In genomic region chr6:34531580-34532201, GRCh38 we compare ENCODE assay signal across 1 cellular context.
A peak's percentile ranks its signal among the peaks of the same experiment; 100 is the strongest.
TF ChIP-seq lines count a peak whose summit lies in the region.

No MANE protein-coding gene starts in this region.

TF ChIP-seq in H1, 55 proteins besides CTCF, POLR2A, EP300 and RAD21:
- TF ChIP-seq HDAC2 (IDR thresholded peaks at IDR 0.05; ENCODE audit: borderline replicate concordance in 1 of 2, low read depth in 2 of 2, low read length in 2 of 2) (no peak), RXRA (IDR thresholded peaks at IDR 0.05; ENCODE audit: insufficient read depth, low read depth, low read length) (no peak), SP4 (IDR thresholded peaks at IDR 0.05; ENCODE audit: low read length) (0 out of 2 replicates have a peak, but pooled peaks have one; percentile 34), CTBP2 (IDR thresholded peaks at IDR 0.05; ENCODE audit: borderline replicate concordance, insufficient read depth, insufficient read length, low read length) (no peak), RNF2 (IDR thresholded peaks at IDR 0.05; ENCODE audit: borderline replicate concordance, low read depth, low read length, missing control alignments, poor library complexity, severe bottlenecking) (no peak), SIN3A (conservative IDR thresholded peaks at IDR 0.05 in 1 of 2, IDR thresholded peaks at IDR 0.05 in 1 of 2; ENCODE audit: low read depth in 1 of 2, low read length in 2 of 2) (no peak), PHF8 (conservative IDR thresholded peaks at IDR 0.05; ENCODE audit: low read depth, low read length) (peak; percentile 38; the same call in 1 of the 2 replicates), FOSL1 (IDR thresholded peaks at IDR 0.05; ENCODE audit: insufficient read depth, low read depth, low read length) (no peak), NANOG (IDR thresholded peaks at IDR 0.05; ENCODE audit: insufficient read depth, low read depth, low read length, poor library complexity, severe bottlenecking) (no peak), GABPA (IDR thresholded peaks at IDR 0.05; ENCODE audit: borderline replicate concordance, insufficient read depth, low read length) (no peak), CBX8 (IDR thresholded peaks at IDR 0.05; ENCODE audit: borderline replicate concordance, low read depth, low read length) (no peak), ATF2 (IDR thresholded peaks at IDR 0.05; ENCODE audit: low read length) (no peak), TAF1 (IDR thresholded peaks at IDR 0.05; ENCODE audit: low read depth, low read length) (peak; percentile 75; the same call in 1 of the 2 replicates), TBP (IDR thresholded peaks at IDR 0.05; ENCODE audit: low read depth, low read length) (peak; percentile 86), YY1 (IDR thresholded peaks at IDR 0.05; ENCODE audit: low read depth, low read length) (no peak), CHD2 (IDR thresholded peaks at IDR 0.05; ENCODE audit: low read length) (peak; percentile 60; the same call in 1 of the 2 replicates), CHD7 (IDR thresholded peaks at IDR 0.05; ENCODE audit: insufficient replicate concordance, low read length) (no peak), KDM4A (IDR thresholded peaks at IDR 0.05; ENCODE audit: low read depth, low read length, severe bottlenecking) (no peak), RBBP5 (IDR thresholded peaks at IDR 0.05; ENCODE audit: borderline replicate concordance, low read depth, low read length) (no peak), SIX5 (IDR thresholded peaks at IDR 0.05; ENCODE audit: low read depth, low read length) (no peak), KDM5A (IDR thresholded peaks at IDR 0.05; ENCODE audit: low read length) (no peak), CREB1 (IDR thresholded peaks at IDR 0.05) (no peak), RFX5 (IDR thresholded peaks at IDR 0.05; ENCODE audit: borderline replicate concordance, low read depth, low read length) (no peak), TCF12 (IDR thresholded peaks at IDR 0.05; ENCODE audit: low read depth, low read length) (no peak), NRF1 (IDR thresholded peaks at IDR 0.05; ENCODE audit: low read depth, low read length) (no peak), ZNF274 (IDR thresholded peaks at IDR 0.05; ENCODE audit: borderline replicate concordance, extremely low read depth, low read length) (no peak), MAFK (IDR thresholded peaks at IDR 0.05; ENCODE audit: low read depth, low read length) (no peak), SP2 (IDR thresholded peaks at IDR 0.05; ENCODE audit: low read length) (peak; percentile 53; the same call in 1 of the 2 replicates), POLR2AphosphoS5 (IDR thresholded peaks at IDR 0.05; ENCODE audit: low read depth, low read length) (peak; percentile 73), SP1 (IDR thresholded peaks at IDR 0.05; ENCODE audit: low read depth, low read length) (peak; percentile 89; the same call in 1 of the 2 replicates), USF2 (IDR thresholded peaks at IDR 0.05; ENCODE audit: low read length) (no peak), BCL11A (IDR thresholded peaks at IDR 0.05; ENCODE audit: low read depth in 2 of 2, low read length in 2 of 2) (no peak), SAP30 (IDR thresholded peaks at IDR 0.05; ENCODE audit: insufficient read depth, insufficient replicate concordance, low read length) (no peak)
- TF ChIP-seq, protein P1, sequence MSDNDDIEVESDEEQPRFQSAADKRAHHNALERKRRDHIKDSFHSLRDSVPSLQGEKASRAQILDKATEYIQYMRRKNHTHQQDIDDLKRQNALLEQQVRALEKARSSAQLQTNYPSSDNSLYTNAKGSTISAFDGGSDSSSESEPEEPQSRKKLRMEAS (IDR thresholded peaks at IDR 0.05), result no peak
- TF ChIP-seq, protein P2, sequence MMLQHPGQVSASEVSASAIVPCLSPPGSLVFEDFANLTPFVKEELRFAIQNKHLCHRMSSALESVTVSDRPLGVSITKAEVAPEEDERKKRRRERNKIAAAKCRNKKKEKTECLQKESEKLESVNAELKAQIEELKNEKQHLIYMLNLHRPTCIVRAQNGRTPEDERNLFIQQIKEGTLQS (IDR thresholded peaks at IDR 0.05; ENCODE audit: insufficient read depth, low read depth, low read length), result no peak
- TF ChIP-seq, protein P3, sequence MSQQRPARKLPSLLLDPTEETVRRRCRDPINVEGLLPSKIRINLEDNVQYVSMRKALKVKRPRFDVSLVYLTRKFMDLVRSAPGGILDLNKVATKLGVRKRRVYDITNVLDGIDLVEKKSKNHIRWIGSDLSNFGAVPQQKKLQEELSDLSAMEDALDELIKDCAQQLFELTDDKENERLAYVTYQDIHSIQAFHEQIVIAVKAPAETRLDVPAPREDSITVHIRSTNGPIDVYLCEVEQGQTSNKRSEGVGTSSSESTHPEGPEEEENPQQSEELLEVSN (IDR thresholded peaks at IDR 0.05), result no peak
